In the genomic region with DNA sequence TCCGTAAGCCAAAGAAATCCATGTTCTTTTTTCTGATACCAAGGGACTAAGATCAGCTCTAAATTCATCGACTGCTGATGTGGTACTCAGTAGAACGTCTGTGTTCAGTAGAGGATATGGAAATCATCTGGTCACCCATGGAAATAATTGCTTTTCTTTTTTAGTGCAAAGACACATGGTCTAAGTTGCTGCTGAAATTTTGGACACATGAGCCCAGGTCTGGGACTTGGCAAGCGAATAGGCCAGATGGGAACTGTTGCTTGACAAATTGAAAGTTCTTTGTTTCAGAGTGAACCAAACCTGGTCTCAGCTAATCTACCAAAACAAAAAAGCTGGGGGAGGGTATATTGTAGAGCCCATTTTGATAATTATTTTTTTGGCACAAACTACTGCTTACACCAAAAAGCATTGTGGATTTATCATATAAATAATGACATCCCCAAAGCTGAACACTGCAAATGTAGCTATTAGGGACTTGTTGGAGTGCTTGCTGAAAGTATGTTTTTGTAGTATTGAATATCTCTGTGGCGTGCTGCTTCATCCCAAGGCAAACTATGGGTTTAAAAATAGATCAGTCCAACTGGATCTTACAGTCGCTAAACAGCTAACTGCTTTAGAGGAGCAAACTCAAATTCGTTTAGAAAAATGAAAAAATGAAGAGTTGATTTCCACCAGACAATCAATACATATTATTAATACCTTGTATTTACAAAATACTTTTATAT, we compare ENCODE assay signal across 19 cellular contexts.
DNase-seq lines count a peak whose midpoint lies in the region; ATAC-seq, FAIRE-seq and TF ChIP-seq lines count a peak whose summit lies in the region.
"Had no signal": no experiment of that assay in that cellular context is flagged by ENCODE, and none has a peak within 500 bp of the region (broad histone marks: within the 10 kb centered on the region; RNA-seq: fewer than 3 reads in every experiment).

No MANE protein-coding gene starts in this region.

- H3K79me2 ChIP-seq in neural progenitor cell (ENCODE audit: low read depth): no peaks in the 10 kb centered on the region
- H3K79me2 ChIP-seq: hepatocyte had no signal

- H3K4me3 ChIP-seq in ascending aorta (no peak overlapping the region), neural progenitor cell (no peak overlapping the region), MG63 (no peak overlapping the region), A673 (ENCODE audit: low read depth, low read length, poor library complexity, severe bottlenecking) (no peak overlapping the region)
- H3K4me3 ChIP-seq: hepatocyte, testis had no signal

- H3K4me1 Mint-ChIP-seq in neural progenitor cell: no peaks in the 10 kb centered on the region
- H3K4me1 Mint-ChIP-seq: activated CD4-positive, alpha-beta T cell treated with anti-CD3 and anti-CD28 coated beads, Interleukin-2, amount 10 ng/mL, durations not matched to agents 7 days and 5 days; central memory CD8-positive, alpha-beta T cell had no signal

- ATAC-seq in GM19468 (IDR thresholded peaks at IDR 0.05; ENCODE audit: extremely low read depth, unreplicated experiment): peak; percentile 48
- ATAC-seq: activated T-cell treated with anti-CD3 and anti-CD28 coated beads, Interleukin-2, amount 50 U/mL, for 4 hours had no signal

- H3K4me1 ChIP-seq in ascending aorta (peaks cover 4 to 10% of the 10 kb centered on the region in 2 donors), neural progenitor cell (no peaks in the 10 kb centered on the region), A673 (ENCODE audit: insufficient read depth, low read length, poor library complexity, severe bottlenecking) (no peaks in the 10 kb centered on the region)
- H3K4me1 ChIP-seq: testis had no signal

- FAIRE-seq in frontal cortex (lab: Jason Lieb, UNC): no peak
- FAIRE-seq: endothelial cell of umbilical vein had no signal

- H3K36me3 ChIP-seq in ascending aorta (peaks cover 0 to 3% of the 10 kb centered on the region in 2 donors), neural progenitor cell (no peaks in the 10 kb centered on the region), MG63 (peaks cover 61% of the 10 kb centered on the region), A673 (ENCODE audit: insufficient read depth, low read length, poor library complexity, severe bottlenecking) (no peaks in the 10 kb centered on the region)

- no peak overlapping the region for H3K9ac ChIP-seq in neural progenitor cell

- no peaks in the 10 kb centered on the region for H3K27me3 ChIP-seq in ascending aorta
- H3K27me3 ChIP-seq in neural progenitor cell: no peaks in the 10 kb centered on the region
- H3K27me3 ChIP-seq in MG63: no peaks in the 10 kb centered on the region
- H3K27me3 ChIP-seq in A673 (replicated peaks; ENCODE audit: insufficient read depth, low read depth, low read length, poor library complexity): no peaks in the 10 kb centered on the region
- H3K27me3 ChIP-seq: hepatocyte, testis had no signal

- DNase-seq in LHCN-M2 (ENCODE audit: low read depth): peak; percentile 26
- no peak for DNase-seq in ascending aorta (ENCODE audit: low spot score in 2 of 2)
- DNase-seq in neural progenitor cell (ENCODE audit: low spot score): no peak
- no peak for DNase-seq in MG63
- no peak for DNase-seq in frontal cortex (ENCODE audit: low spot score in 2 of 2)
- DNase-seq in A673 (ENCODE audit: low spot score): no peak
- DNase-seq in OCI-M1 (lab: John Stamatoyannopoulos, UW): no peak
- DNase-seq: activated CD4-positive, alpha-beta T cell treated with anti-CD3 and anti-CD28 coated beads, Interleukin-2, amount 10 ng/mL, durations not matched to agents 7 days and 5 days; activated naive CD8-positive, alpha-beta T cell treated with anti-CD3 and anti-CD28 coated beads, Interleukin-2, amount 10 ng/mL, durations not matched to agents 7 days and 5 days; activated T-cell treated with anti-CD3 and anti-CD28 coated beads, Interleukin-2, amount 50 U/mL, for 4 hours; DMS53; left cardiac atrium; NCI-H526; SIG-M5; testis had no signal

- POLR2A ChIA-PET in A673 (lab: Charles Lee; ENCODE audit: low non-redundant PET): no interaction called here

- H2AFZ ChIP-seq in neural progenitor cell (replicated peaks): peak overlapping the region; percentile 30
- H2AFZ ChIP-seq: hepatocyte had no signal

- peaks cover 3% of the 10 kb centered on the region for H3K27me3 Mint-ChIP-seq in neural progenitor cell (ENCODE audit: insufficient read depth, low read depth)
- H3K27me3 Mint-ChIP-seq: activated CD4-positive, alpha-beta T cell treated with anti-CD3 and anti-CD28 coated beads, Interleukin-2, amount 10 ng/mL, durations not matched to agents 7 days and 5 days; activated naive CD8-positive, alpha-beta T cell treated with anti-CD3 and anti-CD28 coated beads, Interleukin-2, amount 10 ng/mL, durations not matched to agents 7 days and 5 days; central memory CD8-positive, alpha-beta T cell had no signal

- BruUV-seq in A673 (replicated peaks; lab: Mats Ljungman, UMichigan): no TSS peak

- intact Hi-C loops in ascending aorta (cut with DNase I): no loop called here
- intact Hi-C loops in A673 (cut with micrococcal nuclease; ENCODE audit: unreplicated experiment): no loop called here

- H3K27ac ChIP-seq in ascending aorta (peak overlapping the region; percentile 9 to 41), neural progenitor cell (no peak overlapping the region), A673 (ENCODE audit: low read depth, low read length, poor library complexity, severe bottlenecking) (no peak overlapping the region)
- H3K27ac ChIP-seq: hepatocyte, testis had no signal

- H3K27ac Mint-ChIP-seq in neural progenitor cell: no peak overlapping the region
- H3K27ac Mint-ChIP-seq: activated CD4-positive, alpha-beta T cell treated with anti-CD3 and anti-CD28 coated beads, Interleukin-2, amount 10 ng/mL, durations not matched to agents 7 days and 5 days; activated naive CD8-positive, alpha-beta T cell treated with anti-CD3 and anti-CD28 coated beads, Interleukin-2, amount 10 ng/mL, durations not matched to agents 7 days and 5 days had no signal

- no peaks in the 10 kb centered on the region for H3K9me3 ChIP-seq in ascending aorta
- H3K9me3 ChIP-seq in neural progenitor cell (ENCODE audit: low read depth): no peaks in the 10 kb centered on the region
- no peaks in the 10 kb centered on the region for H3K9me3 ChIP-seq in MG63
- no peaks in the 10 kb centered on the region for H3K9me3 ChIP-seq in A673 (ENCODE audit: low read depth, low read length, poor library complexity, severe bottlenecking)
- H3K9me3 ChIP-seq: testis had no signal

- H3K9me3 Mint-ChIP-seq in neural progenitor cell: no peaks in the 10 kb centered on the region
- H3K9me3 Mint-ChIP-seq: activated CD4-positive, alpha-beta T cell treated with anti-CD3 and anti-CD28 coated beads, Interleukin-2, amount 10 ng/mL, durations not matched to agents 7 days and 5 days; activated naive CD8-positive, alpha-beta T cell treated with anti-CD3 and anti-CD28 coated beads, Interleukin-2, amount 10 ng/mL, durations not matched to agents 7 days and 5 days; activated T-cell treated with anti-CD3 and anti-CD28 coated beads, Interleukin-2, amount 50 U/mL, for 4 hours; central memory CD8-positive, alpha-beta T cell had no signal

- H3F3A ChIP-seq in neural progenitor cell (ENCODE audit: low read depth): no peaks in the 10 kb centered on the region

- CTCF ChIA-PET in A673 (lab: Charles Lee): no interaction called here

- TF ChIP-seq CTCF in ascending aorta (IDR thresholded peaks at IDR 0.05) (no peak), neural progenitor cell (IDR thresholded peaks at IDR 0.05) (no peak), A673 (conservative IDR thresholded peaks at IDR 0.05; ENCODE audit: low read depth, low read length) (no peak)

- H3K4me3 Mint-ChIP-seq in neural progenitor cell: no peak overlapping the region
- H3K4me3 Mint-ChIP-seq: activated CD4-positive, alpha-beta T cell treated with anti-CD3 and anti-CD28 coated beads, Interleukin-2, amount 10 ng/mL, durations not matched to agents 7 days and 5 days; activated naive CD8-positive, alpha-beta T cell treated with anti-CD3 and anti-CD28 coated beads, Interleukin-2, amount 10 ng/mL, durations not matched to agents 7 days and 5 days; activated T-cell treated with anti-CD3 and anti-CD28 coated beads, Interleukin-2, amount 50 U/mL, for 4 hours; central memory CD8-positive, alpha-beta T cell had no signal

- H4K20me1 ChIP-seq in neural progenitor cell (ENCODE audit: low read depth): no peaks in the 10 kb centered on the region

- peaks cover 6% of the 10 kb centered on the region for H3K36me3 Mint-ChIP-seq in neural progenitor cell
- H3K36me3 Mint-ChIP-seq: activated naive CD8-positive, alpha-beta T cell treated with anti-CD3 and anti-CD28 coated beads, Interleukin-2, amount 10 ng/mL, durations not matched to agents 7 days and 5 days had no signal

- no peak overlapping the region for H3K4me2 ChIP-seq in neural progenitor cell
- H3K4me2 ChIP-seq: hepatocyte had no signal

Comparison
In these comparisons a context has a peak if more than half of its experiments do, and no peak if none do; other contexts are left out.
1. H3K27ac ChIP-seq: peak in ascending aorta (2 of 2); none in neural progenitor cell (single experiment) and A673 (single experiment).